ENCODE assay signal across 16 cellular contexts in the genomic region with DNA sequence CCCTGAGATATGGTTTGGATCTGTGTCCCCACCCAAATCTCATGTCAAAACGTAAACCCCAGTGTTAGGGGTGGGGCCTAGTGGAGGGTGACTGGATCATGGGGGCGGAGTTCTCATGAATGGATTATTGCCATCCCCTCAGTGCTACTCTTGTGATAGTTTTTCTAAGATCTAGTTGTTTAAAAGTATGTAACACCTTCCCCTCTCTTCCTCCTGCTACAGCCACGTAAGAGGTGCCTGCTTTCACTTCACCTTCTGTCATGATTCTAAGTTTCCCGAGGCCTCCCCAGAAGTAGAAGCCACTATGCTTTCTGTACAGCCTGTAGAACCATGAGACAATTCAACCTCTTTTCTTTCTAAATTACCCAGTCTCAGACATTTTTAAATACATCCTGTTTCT. TPM values are rescaled to one million over a fixed set of nuclear protein-coding genes. Genes with fewer than 3 reads are reported as not detected.
DNase-seq lines count a peak whose midpoint lies in the region; ATAC-seq and TF ChIP-seq lines count a peak whose summit lies in the region.
"Had no signal": no experiment of that assay in that cellular context is flagged by ENCODE, and none has a peak within 500 bp of the region (broad histone marks: within the 10 kb centered on the region; RNA-seq: fewer than 3 reads in every experiment).

No MANE protein-coding gene starts in this region.

- peak; percentile 37 to 63 for ATAC-seq in activated T-cell treated with anti-CD3 and anti-CD28 coated beads, Interleukin-2, amount 50 U/mL, for 4 hours
- peak in 1 of 4 experiments; percentile 49 for ATAC-seq in T-cell (replicated peaks in 1 of 4)
- ATAC-seq in stimulated activated naive B cell treated with anti-CD40 and anti-IgM and Interleukin-4, amounts not matched to agents 10 μg/mL and 1 μg/mL and 100 μg/mL, for 72 hours (replicated peaks) = peak; percentile 83 to 91
- ATAC-seq: A549 had no signal

- no peak overlapping the region for H4K5ac ChIP-seq in H9 (ENCODE audit: insufficient read length, low read depth, low read length)

- H2BK15ac ChIP-seq in H9 (ENCODE audit: low read depth, low read length) = no peak overlapping the region

- H3K4me1 Mint-ChIP-seq in activated T-cell treated with anti-CD3 and anti-CD28 coated beads, Interleukin-2, amount 50 U/mL, for 4 hours (ENCODE audit: low read depth) = peaks cover 79% of the 10 kb centered on the region
- H3K4me1 Mint-ChIP-seq in H9 = peaks cover 52 to 60% of the 10 kb centered on the region in 2 experiments
- H3K4me1 Mint-ChIP-seq in T-cell = peaks cover 74 to 90% (median 90%) of the 10 kb centered on the region in 3 donors
- peaks cover 43 to 86% of the 10 kb centered on the region in 2 donors for H3K4me1 Mint-ChIP-seq in stimulated activated naive B cell treated with anti-CD40 and anti-IgM and Interleukin-4, amounts not matched to agents 10 μg/mL and 1 μg/mL and 100 μg/mL, for 72 hours

- no peak overlapping the region for H3K4ac ChIP-seq in H9 (ENCODE audit: low read depth, low read length)

- POLR2A ChIA-PET in T-cell (lab: Charles Lee) = no interaction called here

- H3K23me2 ChIP-seq in H9 (ENCODE audit: insufficient read length, low read depth, low read length, poor library complexity, severe bottlenecking) = no peaks in the 10 kb centered on the region

- H3K56ac ChIP-seq in H9 (ENCODE audit: insufficient read length, low read depth, low read length) = no peak overlapping the region

- no peak overlapping the region for H2BK5ac ChIP-seq in H9 (ENCODE audit: insufficient read length, low read length)

- TF ChIP-seq CTCF in H9 (conservative IDR thresholded peaks at IDR 0.05) = no peak

- H3K79me2 ChIP-seq in H9 (ENCODE audit: insufficient read depth, low read length) = peaks cover 69% of the 10 kb centered on the region; the same call in 1 of the 2 replicates

- WGBS in H9 (ENCODE audit: extremely low coverage, insufficient read length, low lambda C conversion rate) = no CpG with 5 or more reads among the region's 4 CpGs

- no peak overlapping the region for H2BK20ac ChIP-seq in H9 (ENCODE audit: low read depth, low read length, poor library complexity, severe bottlenecking)

- no peak overlapping the region for H4K8ac ChIP-seq in H9 (replicated peaks; ENCODE audit: insufficient read length, low read depth, low read length)

- no peak overlapping the region for H3K4me2 ChIP-seq in H9 (ENCODE audit: insufficient read depth, insufficient read length, low read length)
- H3K4me2 ChIP-seq: A549 had no signal

- H3T11ph ChIP-seq in H9 (ENCODE audit: low read length) = no peak overlapping the region

- CTCF ChIA-PET in T-cell (lab: Charles Lee) = no interaction called here

- peaks cover 11% of the 10 kb centered on the region for H3K9me3 Mint-ChIP-seq in activated T-cell treated with anti-CD3 and anti-CD28 coated beads, Interleukin-2, amount 50 U/mL, for 4 hours
- H3K9me3 Mint-ChIP-seq in H9 (no peaks in the 10 kb centered on the region), T-cell (peaks cover 8 to 18% (median 9%) of the 10 kb centered on the region in 3 donors)
- peaks cover 9 to 10% of the 10 kb centered on the region in 2 donors for H3K9me3 Mint-ChIP-seq in stimulated activated naive B cell treated with anti-CD40 and anti-IgM and Interleukin-4, amounts not matched to agents 10 μg/mL and 1 μg/mL and 100 μg/mL, for 72 hours

- H2BK120ac ChIP-seq in H9 (ENCODE audit: low read depth, low read length, poor library complexity, severe bottlenecking) = no peak overlapping the region

- no peaks in the 10 kb centered on the region for H3K27me3 Mint-ChIP-seq in activated T-cell treated with anti-CD3 and anti-CD28 coated beads, Interleukin-2, amount 50 U/mL, for 4 hours (ENCODE audit: low read depth)
- no peaks in the 10 kb centered on the region for H3K27me3 Mint-ChIP-seq in H9 (ENCODE audit: low read depth)
- H3K27me3 Mint-ChIP-seq in T-cell = no peaks in the 10 kb centered on the region
- H3K27me3 Mint-ChIP-seq in stimulated activated naive B cell treated with anti-CD40 and anti-IgM and Interleukin-4, amounts not matched to agents 10 μg/mL and 1 μg/mL and 100 μg/mL, for 72 hours = no peaks in the 10 kb centered on the region

- H3K36me3 Mint-ChIP-seq in activated T-cell treated with anti-CD3 and anti-CD28 coated beads, Interleukin-2, amount 50 U/mL, for 4 hours (ENCODE audit: insufficient read depth) = peaks cover 25% of the 10 kb centered on the region
- peaks cover 7 to 22% (median 20%) of the 10 kb centered on the region in 3 experiments; a peak in 6 of 7 replicates for H3K36me3 Mint-ChIP-seq in H9 (ENCODE audit: insufficient read depth in 1 of 3, low read depth in 3 of 3)
- H3K36me3 Mint-ChIP-seq in T-cell = peaks cover 40% of the 10 kb centered on the region
- H3K36me3 Mint-ChIP-seq in stimulated activated naive B cell treated with anti-CD40 and anti-IgM and Interleukin-4, amounts not matched to agents 10 μg/mL and 1 μg/mL and 100 μg/mL, for 72 hours = peaks cover 31 to 55% of the 10 kb centered on the region in 2 donors

- H3K4me3 Mint-ChIP-seq in activated T-cell treated with anti-CD3 and anti-CD28 coated beads, Interleukin-2, amount 50 U/mL, for 4 hours = no peak overlapping the region
- H3K4me3 Mint-ChIP-seq in H9 (no peak overlapping the region), T-cell (no peak overlapping the region)
- H3K4me3 Mint-ChIP-seq in stimulated activated naive B cell treated with anti-CD40 and anti-IgM and Interleukin-4, amounts not matched to agents 10 μg/mL and 1 μg/mL and 100 μg/mL, for 72 hours = peak overlapping the region in 1 of 2 donors; percentile 7

- no peaks in the 10 kb centered on the region for H3K27me3 ChIP-seq in H9 (ENCODE audit: insufficient read depth, low read length)

- no peaks in the 10 kb centered on the region for H3K9me3 ChIP-seq in H9 (ENCODE audit: control insufficient read depth, low read depth, low read length)
- H3K9me3 ChIP-seq: A549 had no signal

- H2AFZ ChIP-seq in H9 (ENCODE audit: low read length) = no peak overlapping the region

- H3K27ac Mint-ChIP-seq in H9 (peak overlapping the region in 2 of 3 experiments; percentile 65 to 86; a peak in 3 of 7 replicates), T-cell (peak overlapping the region; percentile 52 to 71)
- H3K27ac Mint-ChIP-seq in stimulated activated naive B cell treated with anti-CD40 and anti-IgM and Interleukin-4, amounts not matched to agents 10 μg/mL and 1 μg/mL and 100 μg/mL, for 72 hours = peak overlapping the region; percentile 82

- no peak overlapping the region for H3K27ac ChIP-seq in H9 (ENCODE audit: insufficient read length, low read depth, low read length)
- H3K27ac ChIP-seq: A549 had no signal

- peaks cover 23% of the 10 kb centered on the region for H3K79me1 ChIP-seq in H9 (ENCODE audit: insufficient read depth, low read depth, low read length, poor library complexity, severe bottlenecking)

- no peak overlapping the region for H2BK12ac ChIP-seq in H9 (ENCODE audit: insufficient read length, low read depth, low read length)

- H3K9ac ChIP-seq in H9 (ENCODE audit: extremely low read depth, insufficient read length, low read length) = no peak overlapping the region

- no peak overlapping the region for H3K18ac ChIP-seq in H9 (ENCODE audit: insufficient read length, low read depth, low read length)

- H3K23ac ChIP-seq in H9 (ENCODE audit: insufficient read length, low read depth, low read length) = no peak overlapping the region

- no peaks in the 10 kb centered on the region for H4K20me1 ChIP-seq in H9 (ENCODE audit: control insufficient read depth, insufficient read depth, insufficient read length)

- DNase-seq in activated T-cell treated with anti-CD3 and anti-CD28 coated beads, Interleukin-2, amount 50 U/mL, for 4 hours = no peak
- DNase-seq in activated T-cell treated with anti-CD3 and anti-CD28 coated beads for 4 hours (no peak), H9 (no peak), T-cell (no peak), NCI-H510A treated with DMSO at 0.1 percent for 48 hours (lab: John Stamatoyannopoulos, UW) (no peak), T1000 (lab: John Stamatoyannopoulos, UW) (no peak), NCI-H1436 treated with DMSO at 0.1 percent for 48 hours (lab: John Stamatoyannopoulos, UW) (no peak)
- peak; percentile 23 for DNase-seq in stimulated activated naive B cell treated with anti-CD40 and anti-IgM and Interleukin-4, amounts not matched to agents 10 μg/mL and 1 μg/mL and 100 μg/mL, for 72 hours
- DNase-seq: activated CD4-positive, alpha-beta T cell treated with anti-CD3 and anti-CD28 coated beads for 1 hour; activated gamma-delta T cell treated with Interleukin-2 at 50 U/mL for 16 hours; caudate nucleus; kidney; NCI-H187 treated with DMSO at 0.1 percent for 48 hours; NK-92 treated with Interleukin-12 subunit alpha and Interleukin-12 subunit beta, amount 100 ng/mL, for 24 hours; posterior cingulate gyrus had no signal

- no peak overlapping the region for H4K91ac ChIP-seq in H9 (ENCODE audit: insufficient read length, low read depth, low read length)

- H2AK5ac ChIP-seq in H9 (ENCODE audit: insufficient read length, low read length) = no peak overlapping the region

- no peaks in the 10 kb centered on the region; the same call in 1 of the 2 replicates for H3K4me1 ChIP-seq in H9 (ENCODE audit: insufficient read depth, low read length)

- no peak overlapping the region for H3K14ac ChIP-seq in H9 (ENCODE audit: insufficient read depth, low read length)

RNA-seq across cellular contexts. Expression of gene PUM2, which starts 16.9 kb away (rescaled TPM):
- 10 to 100 TPM; 88.1 to 92.6 (median 91.3) TPM for total RNA-seq in activated T-cell treated with anti-CD3 and anti-CD28 coated beads, Interleukin-2, amount 50 U/mL, for 4 hours
- total RNA-seq in H9 (2021) (92.3 and 96.6 TPM in 2 replicates), T-cell (100 to 1,000 TPM; 128 to 154 (median 138) TPM)
